ENCODE assay signal across 35 cellular contexts in genomic region chr22:26328221-26328620, GRCh38.
DNase-seq lines count a peak whose midpoint lies in the region; ATAC-seq, FAIRE-seq and TF ChIP-seq lines count a peak whose summit lies in the region.
"Had no signal": no experiment of that assay in that cellular context is flagged by ENCODE, and none has a peak within 500 bp of the region (broad histone marks: within the 10 kb centered on the region; RNA-seq: fewer than 3 reads in every experiment).

No MANE protein-coding gene starts in this region.

- peaks cover 7% of the 10 kb centered on the region; the same call in 1 of the 2 replicates for H3K23me2 ChIP-seq in H1 (ENCODE audit: low read depth, low read length)

- POLR2A ChIA-PET in HepG2 (lab: Yijun Ruan, JAX), result no interaction called here
- POLR2A ChIA-PET in K562 (lab: Yijun Ruan, JAX), result no interaction called here
- POLR2A ChIA-PET in H1 (lab: Charles Lee; ENCODE audit: partially characterized antibody), result no interaction called here

- no peak for TF ChIP-seq POLR2A in HepG2 (IDR thresholded peaks at IDR 0.05; ENCODE audit: insufficient read depth in 1 of 2, low read depth in 2 of 2, low read length in 2 of 2)
- TF ChIP-seq POLR2A in right lobe of liver (IDR thresholded peaks at IDR 0.05), result no peak
- no peak for TF ChIP-seq POLR2A in K562 (conservative IDR thresholded peaks at IDR 0.05)
- no peak for TF ChIP-seq POLR2A in H1 (IDR thresholded peaks at IDR 0.05; ENCODE audit: control extremely low read depth in 1 of 2, low read depth in 2 of 2, low read length in 2 of 2)

- no peak for TF ChIP-seq EP300 in HepG2 (IDR thresholded peaks at IDR 0.05; ENCODE audit: low read depth in 2 of 2, low read length in 2 of 2)
- TF ChIP-seq EP300 in HepG2 (CRISPR knock-in tag; IDR thresholded peaks at IDR 0.05; ENCODE audit: borderline replicate concordance), result no peak
- no peak for TF ChIP-seq EP300 in K562 (IDR thresholded peaks at IDR 0.05; ENCODE audit: low read length)
- no peak for TF ChIP-seq EP300 in H1 (IDR thresholded peaks at IDR 0.05; ENCODE audit: borderline replicate concordance in 1 of 2, low read depth in 2 of 2, low read length in 2 of 2)

- DNase-seq in HepG2 (ENCODE audit: low spot score), result no peak
- no peak for DNase-seq in right lobe of liver
- no peak for DNase-seq in K562 (ENCODE audit: extremely low read depth in 1 of 4, low spot score in 3 of 4)
- no peak for DNase-seq in H1 (ENCODE audit: low read depth in 1 of 2, low spot score in 2 of 2)
- DNase-seq in urothelium cell line (ENCODE audit: low spot score), result no peak
- DNase-seq in hepatic stellate cell (ENCODE audit: low spot score), result no peak
- DNase-seq in HuH-7.5 (ENCODE audit: low spot score), result no peak
- DNase-seq: 8988T; ACHN; AML-193; C1 segment of cervical spinal cord; Caco-2; Calu3; CD4-positive, alpha-beta memory T cell; CD4-positive, alpha-beta T cell; CD4-positive, CD25-positive, alpha-beta regulatory T cell; CD8-positive, alpha-beta memory T cell; CD8-positive, alpha-beta T cell; COR-L47; DMS 273 treated with DMSO at 0.1 percent for 48 hours; DMS153; DMS53; DMS79; DMS79 treated with DMSO at 0.1 percent for 48 hours; DND-41; EL had no signal

- FAIRE-seq in HepG2 (lab: Jason Lieb, UNC) (no peak), K562 (lab: Jason Lieb, UNC) (no peak), H1 (lab: Jason Lieb, UNC) (no peak), urothelium cell line (lab: Jason Lieb, UNC) (peak; percentile 58)
- FAIRE-seq: A204.1, A549, D721Med had no signal

- WGBS in HepG2 (ENCODE audit: low lambda C conversion rate), result 11% methylated on average over 8 of the region's 8 CpGs
- 68% methylated on average over 8 of the region's 8 CpGs for WGBS in right lobe of liver (ENCODE audit: insufficient coverage, low coverage, low lambda C conversion rate, missing lambda C conversion rate)
- WGBS in K562 (ENCODE audit: insufficient coverage, low coverage, missing lambda C conversion rate), result under 1% methylated on average over 8 of the region's 8 CpGs
- WGBS in H1 (ENCODE audit: extremely low coverage in 1 of 2, insufficient coverage in 1 of 2, insufficient read length in 1 of 2, insufficient replicate concordance in 2 of 2, low coverage in 1 of 2, low lambda C conversion rate in 2 of 2, missing lambda C conversion rate in 1 of 2), 2 experiments, result 88% methylated on average over 8 of the region's 8 CpGs; no CpG with 5 or more reads in 1 of the 2 experiments

- no peaks in the 10 kb centered on the region for H3K9me1 ChIP-seq in K562 (ENCODE audit: control insufficient read depth, insufficient read depth, low read length)

- H3K27ac ChIP-seq in HepG2 (ENCODE audit: extremely low read length, insufficient read depth, low read length), result no peak overlapping the region
- H3K27ac ChIP-seq in right lobe of liver, result no peak overlapping the region
- H3K27ac ChIP-seq in K562 (ENCODE audit: extremely low read depth, low read depth, low read length), result no peak overlapping the region
- H3K27ac ChIP-seq in H1 (ENCODE audit: low read depth, low read length), result no peak overlapping the region
- H3K27ac ChIP-seq: 22Rv1; A549; BLaER1; BLaER1 treated with 17β-estradiol and CSF1 and Interleukin-3, amounts not matched to agents 10 nM and 100 nM; C4-2B had no signal

- H2BK15ac ChIP-seq in H1 (ENCODE audit: low read length), result no peak overlapping the region

- H4K91ac ChIP-seq in H1 (replicated peaks; ENCODE audit: insufficient read length, low read length), result no peak overlapping the region

- H3K27me3 ChIP-seq in HepG2 (ENCODE audit: control insufficient read depth in 1 of 2, insufficient read depth in 2 of 2, low read length in 2 of 2), result peaks cover 0 to 20% of the 10 kb centered on the region in 2 experiments; a peak in 4 of 5 replicates
- no peaks in the 10 kb centered on the region for H3K27me3 ChIP-seq in right lobe of liver
- H3K27me3 ChIP-seq in K562 (ENCODE audit: control insufficient read depth in 2 of 2, insufficient read depth in 2 of 2, low read length in 2 of 2), result peaks cover 0 to 10% of the 10 kb centered on the region in 2 experiments; a peak in 2 of 5 replicates
- peaks cover 0 to under 1% (median under 1%) of the 10 kb centered on the region in 4 experiments; a peak in 1 of 7 replicates for H3K27me3 ChIP-seq in H1 (replicated peaks in 1 of 4; ENCODE audit: control insufficient read depth in 3 of 4, extremely low read depth in 1 of 4, insufficient read depth in 3 of 4, low read length in 3 of 4)
- H3K27me3 ChIP-seq: BE2C; BLaER1; BLaER1 treated with 17β-estradiol and CSF1 and Interleukin-3, amounts not matched to agents 10 nM and 100 nM had no signal

- H3K4me3 ChIP-seq in HepG2 (replicated peaks in 1 of 3; ENCODE audit: insufficient read depth in 1 of 3, low read depth in 2 of 3, low read length in 3 of 3) (no peak overlapping the region), right lobe of liver (no peak overlapping the region), K562 (no peak overlapping the region), H1 (ENCODE audit: extremely low read depth in 1 of 4, insufficient read depth in 2 of 4, low read depth in 3 of 4, low read length in 4 of 4) (no peak overlapping the region)
- H3K4me3 ChIP-seq: A549; BLaER1; BLaER1 treated with 17β-estradiol and CSF1 and Interleukin-3, amounts not matched to agents 10 nM and 100 nM had no signal

- ATAC-seq in HepG2, result no peak
- ATAC-seq in right lobe of liver, result no peak
- no peak for ATAC-seq in K562
- ATAC-seq in GM19351 (IDR thresholded peaks at IDR 0.05; ENCODE audit: unreplicated experiment), result no peak
- ATAC-seq: A549; CD8-positive, alpha-beta T cell had no signal

- H4K5ac ChIP-seq in H1 (ENCODE audit: insufficient read length, low read depth, low read length), result no peak overlapping the region

- H3K56ac ChIP-seq in H1 (replicated peaks; ENCODE audit: insufficient read length, low read depth, low read length), result no peak overlapping the region

- H3K18ac ChIP-seq in H1 (ENCODE audit: extremely low read depth, low read length), result no peak overlapping the region

- H2AK5ac ChIP-seq in H1 (ENCODE audit: low read depth, low read length), result no peak overlapping the region

- intact Hi-C loops in HepG2 (cut with micrococcal nuclease; ENCODE audit: unreplicated experiment) (no loop called here), right lobe of liver (cut with DNase I) (no loop called here), K562 (cut with micrococcal nuclease) (no loop called here)

- H2AFZ ChIP-seq in HepG2 (ENCODE audit: low read length) (no peak overlapping the region), K562 (ENCODE audit: low read depth, low read length) (no peak overlapping the region), H1 (ENCODE audit: low read length) (no peak overlapping the region)

- no peaks in the 10 kb centered on the region for H3K79me2 ChIP-seq in HepG2 (ENCODE audit: insufficient read depth, low read length)
- no peaks in the 10 kb centered on the region for H3K79me2 ChIP-seq in K562 (ENCODE audit: control insufficient read depth, insufficient read depth, low read length)
- no peaks in the 10 kb centered on the region for H3K79me2 ChIP-seq in H1 (ENCODE audit: control insufficient read depth in 1 of 2, insufficient read depth in 2 of 2, low read length in 2 of 2)

- in situ Hi-C loops in HepG2 (cut with HindIII; ENCODE audit: extremely low pct_ligation_motif_present, low pct_unique_long_range_greater_than_20kb) (loop anchor here (5.0 kb wide), 1 partner anchor 431 kb away; no protein-coding TSS in a partner anchor), K562 (cut with MboI) (loop anchor here (25.0 kb wide), 1 partner anchor 1116 kb away; the partner anchor contains the start of gene CRYBB2)

- H3K9me3 ChIP-seq in HepG2 (ENCODE audit: low read length) (no peaks in the 10 kb centered on the region), right lobe of liver (no peaks in the 10 kb centered on the region), K562 (replicated peaks; ENCODE audit: control insufficient read depth, insufficient read depth, low read depth, low read length) (no peaks in the 10 kb centered on the region), H1 (ENCODE audit: insufficient read depth in 2 of 2, low read depth in 1 of 2, low read length in 1 of 2) (no peaks in the 10 kb centered on the region)
- H3K9me3 ChIP-seq: A549; BE2C; BLaER1; BLaER1 treated with 17β-estradiol and CSF1 and Interleukin-3, amounts not matched to agents 10 nM and 100 nM; Caco-2 had no signal

- no peak overlapping the region for H2BK120ac ChIP-seq in H1 (replicated peaks; ENCODE audit: low read depth, low read length)

- no peaks in the 10 kb centered on the region for H3K4me1 ChIP-seq in HepG2 (ENCODE audit: insufficient read depth, low read length)
- H3K4me1 ChIP-seq in right lobe of liver, result no peaks in the 10 kb centered on the region
- H3K4me1 ChIP-seq in K562 (replicated peaks in 1 of 2; ENCODE audit: control insufficient read depth in 2 of 2, insufficient read depth in 2 of 2, low read length in 2 of 2), result no peaks in the 10 kb centered on the region; a peak in 2 of 5 replicates
- no peaks in the 10 kb centered on the region for H3K4me1 ChIP-seq in H1 (replicated peaks in 1 of 4; ENCODE audit: control insufficient read depth in 3 of 4, insufficient read depth in 4 of 4, low read length in 3 of 4)
- H3K4me1 ChIP-seq: A549, BE2C, Caco-2 had no signal

- no peak overlapping the region for H4K8ac ChIP-seq in H1 (ENCODE audit: extremely low read depth, insufficient read depth, low read length)

- H2BK12ac ChIP-seq in H1 (ENCODE audit: low read depth, low read length), result no peak overlapping the region

- H3K36me3 ChIP-seq in HepG2 (replicated peaks in 1 of 2; ENCODE audit: control insufficient read depth in 1 of 2, insufficient read depth in 2 of 2, low read length in 2 of 2), result no peaks in the 10 kb centered on the region
- no peaks in the 10 kb centered on the region for H3K36me3 ChIP-seq in right lobe of liver
- no peaks in the 10 kb centered on the region for H3K36me3 ChIP-seq in K562 (ENCODE audit: control insufficient read depth, insufficient read depth, low read length)
- no peaks in the 10 kb centered on the region; a peak in 1 of 8 replicates for H3K36me3 ChIP-seq in H1 (ENCODE audit: control insufficient read depth in 2 of 4, insufficient read depth in 4 of 4, low read length in 3 of 4)
- H3K36me3 ChIP-seq: BE2C; BLaER1; BLaER1 treated with 17β-estradiol and CSF1 and Interleukin-3, amounts not matched to agents 10 nM and 100 nM had no signal

- no peak overlapping the region for H3K4ac ChIP-seq in H1 (replicated peaks; ENCODE audit: insufficient read length, low read depth, low read length)

- H3K79me1 ChIP-seq in H1 (ENCODE audit: low read depth, low read length), result 0 out of 2 replicates have a peak, but pooled peaks cover 3% of the 10 kb centered on the region

- H3K9ac ChIP-seq in HepG2 (ENCODE audit: insufficient read depth, low read depth, low read length) (no peak overlapping the region), K562 (ENCODE audit: insufficient read depth in 1 of 2, low read depth in 2 of 2, low read length in 2 of 2) (no peak overlapping the region), H1 (replicated peaks in 1 of 4; ENCODE audit: extremely low read depth in 1 of 4, low read depth in 3 of 4, low read length in 3 of 4) (no peak overlapping the region)
- H3K9ac ChIP-seq: BLaER1; BLaER1 treated with 17β-estradiol and CSF1 and Interleukin-3, amounts not matched to agents 10 nM and 100 nM had no signal

- TF ChIP-seq CTCF in HepG2 (CRISPR knock-in tag; IDR thresholded peaks at IDR 0.05) (no peak), right lobe of liver (IDR thresholded peaks at IDR 0.05) (no peak), K562 (IDR thresholded peaks at IDR 0.05 in 2 of 3, conservative IDR thresholded peaks at IDR 0.05 in 1 of 3; ENCODE audit: insufficient read depth in 2 of 3, low read depth in 1 of 3, low read length in 3 of 3) (no peak), H1 (IDR thresholded peaks at IDR 0.05; ENCODE audit: control extremely low read depth in 1 of 3, insufficient read depth in 1 of 3, low read depth in 1 of 3, low read length in 3 of 3) (no peak)

- H2BK20ac ChIP-seq in H1 (ENCODE audit: low read length), result no peak overlapping the region

- H4K20me1 ChIP-seq in HepG2 (ENCODE audit: insufficient read depth, low read length) (no peaks in the 10 kb centered on the region), K562 (replicated peaks; ENCODE audit: control insufficient read depth, insufficient read depth, low read length) (no peaks in the 10 kb centered on the region), H1 (replicated peaks in 1 of 2; ENCODE audit: control insufficient read depth in 1 of 2, insufficient read depth in 2 of 2, low read length in 2 of 2) (peaks cover 0 to 6% of the 10 kb centered on the region in 2 experiments)
- H4K20me1 ChIP-seq: BLaER1 had no signal

- H2BK5ac ChIP-seq in H1 (ENCODE audit: low read depth, low read length), result no peak overlapping the region

- H3K4me2 ChIP-seq in HepG2 (ENCODE audit: low read depth, low read length) (no peak overlapping the region), K562 (ENCODE audit: insufficient read depth, low read length) (no peak overlapping the region), H1 (ENCODE audit: insufficient read depth in 1 of 2, low read depth in 2 of 2, low read length in 2 of 2) (no peak overlapping the region)
- H3K4me2 ChIP-seq: A549; BLaER1; BLaER1 treated with 17β-estradiol and CSF1 and Interleukin-3, amounts not matched to agents 10 nM and 100 nM had no signal

- H3K23ac ChIP-seq in H1 (ENCODE audit: insufficient read length), result no peak overlapping the region

- TF ChIP-seq RAD21 in HepG2 (CRISPR knock-in tag; IDR thresholded peaks at IDR 0.05), result no peak
- TF ChIP-seq RAD21 in K562 (CRISPR knock-in tag; conservative IDR thresholded peaks at IDR 0.05 in 1 of 2, IDR thresholded peaks at IDR 0.05 in 1 of 2), result no peak
- TF ChIP-seq RAD21 in H1 (IDR thresholded peaks at IDR 0.05 in 1 of 2, conservative IDR thresholded peaks at IDR 0.05 in 1 of 2; ENCODE audit: low read depth in 2 of 2, low read length in 2 of 2), result no peak

- H3K14ac ChIP-seq in H1 (ENCODE audit: insufficient read length), result no peak overlapping the region

- no TSS peak for BruUV-seq in HepG2 (replicated peaks; lab: Mats Ljungman, UMichigan)
- no TSS peak for BruUV-seq in K562 (replicated peaks; lab: Mats Ljungman, UMichigan)

- CTCF ChIA-PET in HepG2 (lab: Yijun Ruan, JAX; ENCODE audit: low intra/inter-chr PET ratio, low total read pairs) (no interaction called here), K562 (lab: Yijun Ruan, JAX; ENCODE audit: low intra/inter-chr PET ratio) (no interaction called here), H1 (lab: Charles Lee; ENCODE audit: partially characterized antibody) (interaction anchor here (1.2 to 19.8 kb wide), 2 partner anchors 157 to 532 kb away, joined by 4 to 246 read pairs; partner anchors contain the start of gene SEZ6L)
